16 cellular contexts compared by ENCODE assay signal in genomic region chr14:104285483-104285790, GRCh38.
DNase-seq lines count a peak whose midpoint lies in the region; ATAC-seq and TF ChIP-seq lines count a peak whose summit lies in the region.
"Had no signal": no experiment of that assay in that cellular context is flagged by ENCODE, and none has a peak within 500 bp of the region (broad histone marks: within the 10 kb centered on the region; RNA-seq: fewer than 3 reads in every experiment).

No MANE protein-coding gene starts in this region.

- no peak overlapping the region for H3K9ac ChIP-seq in endodermal cell (ENCODE audit: extremely low read depth, low read length, poor library complexity, severe bottlenecking)

- ATAC-seq in Right ventricle myocardium inferior, result no peak
- no peak for ATAC-seq in GM21447 (IDR thresholded peaks at IDR 0.05; ENCODE audit: unreplicated experiment)
- ATAC-seq in HG02938 (IDR thresholded peaks at IDR 0.05; ENCODE audit: unreplicated experiment), result no peak
- ATAC-seq: GM12878 had no signal

- H3K4me3 ChIP-seq in right atrium auricular region, result no peak overlapping the region
- H3K4me3 ChIP-seq in BE2C (ENCODE audit: low read depth, low read length), result no peak overlapping the region
- no peak overlapping the region for H3K4me3 ChIP-seq in endodermal cell (ENCODE audit: low read length)
- H3K4me3 ChIP-seq in sigmoid colon, result no peak overlapping the region
- H3K4me3 ChIP-seq: GM12878 had no signal

- H3K9me3 Mint-ChIP-seq in endodermal cell, result peaks cover 3% of the 10 kb centered on the region

- no peaks in the 10 kb centered on the region for H3K36me3 ChIP-seq in right atrium auricular region
- no peaks in the 10 kb centered on the region for H3K36me3 ChIP-seq in BE2C
- H3K36me3 ChIP-seq in endodermal cell (ENCODE audit: control insufficient read depth, insufficient read depth, low read length), result no peaks in the 10 kb centered on the region
- H3K36me3 ChIP-seq in sigmoid colon, result no peaks in the 10 kb centered on the region

- no peaks in the 10 kb centered on the region for H3K36me3 Mint-ChIP-seq in endodermal cell (ENCODE audit: low read depth)
- H3K36me3 Mint-ChIP-seq: CD4-positive, alpha-beta memory T cell; IgD-negative memory B cell had no signal

- TF ChIP-seq EP300 in sigmoid colon (IDR thresholded peaks at IDR 0.05), result no peak

- no peaks in the 10 kb centered on the region for H3K27me3 ChIP-seq in right atrium auricular region
- no peaks in the 10 kb centered on the region for H3K27me3 ChIP-seq in BE2C
- no peaks in the 10 kb centered on the region for H3K27me3 ChIP-seq in endodermal cell (ENCODE audit: control insufficient read depth, insufficient read depth, low read length, poor library complexity, severe bottlenecking)
- no peaks in the 10 kb centered on the region for H3K27me3 ChIP-seq in sigmoid colon

- no peak for TF ChIP-seq CTCF in right atrium auricular region (IDR thresholded peaks at IDR 0.05)
- TF ChIP-seq CTCF in BE2C (IDR thresholded peaks at IDR 0.05; ENCODE audit: low read depth, low read length), result no peak
- no peak for TF ChIP-seq CTCF in endodermal cell (conservative IDR thresholded peaks at IDR 0.05)
- no peak for TF ChIP-seq CTCF in sigmoid colon (IDR thresholded peaks at IDR 0.05)

- WGBS in endodermal cell (ENCODE audit: insufficient coverage in 1 of 2, insufficient read length in 1 of 2), 2 experiments, result 63 to 83% methylated on average over 3 to 6 of the region's 6 CpGs
- 68 to 77% methylated on average over 6 of the region's 6 CpGs for WGBS in sigmoid colon, 2 donors

- H3K4me1 Mint-ChIP-seq in endodermal cell, result peaks cover 11% of the 10 kb centered on the region
- H3K4me1 Mint-ChIP-seq: B cell; CD4-positive, alpha-beta memory T cell; IgD-negative memory B cell had no signal

- peak; percentile 9 for DNase-seq in Right ventricle myocardium inferior (ENCODE audit: missing footprints)
- no peak for DNase-seq in right atrium auricular region (ENCODE audit: low spot score)
- DNase-seq in BE2C, result peak; percentile 52
- DNase-seq in endodermal cell, result peak; percentile 34
- DNase-seq in sigmoid colon, result peak; percentile 44
- no peak for DNase-seq in HT-29 (ENCODE audit: low spot score)
- DNase-seq: ACHN; CD4-positive, alpha-beta memory T cell; DMS79; HCEC 1CT had no signal

- intact Hi-C loops in Right ventricle myocardium inferior (cut with DNase I) (no loop called here), sigmoid colon (cut with DNase I) (no loop called here)

- H3K27me3 Mint-ChIP-seq in endodermal cell (ENCODE audit: insufficient read depth), result no peaks in the 10 kb centered on the region
- H3K27me3 Mint-ChIP-seq: B cell; CD4-positive, alpha-beta memory T cell; IgD-negative memory B cell had no signal

- no peaks in the 10 kb centered on the region for H3K9me3 ChIP-seq in right atrium auricular region
- H3K9me3 ChIP-seq in BE2C, result no peaks in the 10 kb centered on the region
- no peaks in the 10 kb centered on the region for H3K9me3 ChIP-seq in endodermal cell (ENCODE audit: control insufficient read depth, low read length)
- no peaks in the 10 kb centered on the region for H3K9me3 ChIP-seq in sigmoid colon

- H3K4me1 ChIP-seq in right atrium auricular region, result no peaks in the 10 kb centered on the region
- H3K4me1 ChIP-seq in BE2C, result peaks cover 42% of the 10 kb centered on the region
- H3K4me1 ChIP-seq in endodermal cell (ENCODE audit: control insufficient read depth, insufficient read depth, low read length), result no peaks in the 10 kb centered on the region
- peaks cover 0 to 25% (median 18%) of the 10 kb centered on the region in 4 donors for H3K4me1 ChIP-seq in sigmoid colon

- no peak overlapping the region for H3K27ac Mint-ChIP-seq in endodermal cell
- H3K27ac Mint-ChIP-seq: B cell; CD4-positive, alpha-beta memory T cell; IgD-negative memory B cell had no signal

- TF ChIP-seq POLR2A in sigmoid colon (IDR thresholded peaks at IDR 0.05), result no peak

- no peak overlapping the region for H3K27ac ChIP-seq in right atrium auricular region
- H3K27ac ChIP-seq in endodermal cell (ENCODE audit: low read depth, low read length), result no peak overlapping the region
- H3K27ac ChIP-seq in sigmoid colon, result no peak overlapping the region
- H3K27ac ChIP-seq: C4-2B had no signal

- no peak overlapping the region for H3K4me3 Mint-ChIP-seq in endodermal cell
- H3K4me3 Mint-ChIP-seq: B cell; CD4-positive, alpha-beta memory T cell; IgD-negative memory B cell had no signal

Comparison
In these comparisons a context has a peak if more than half of its experiments do, and no peak if none do; other contexts are left out.
1. DNase-seq: peak in Right ventricle myocardium inferior (single experiment), BE2C (single experiment), endodermal cell (single experiment) and sigmoid colon (single experiment); none in right atrium auricular region (single experiment) and HT-29 (single experiment).